In genomic region chr6:28944412-28945006, GRCh38 we compare ENCODE assay signal across 8 cellular contexts. TPM values are rescaled to one million over a fixed set of nuclear protein-coding genes. Genes with fewer than 3 reads are reported as not detected.
A peak's percentile ranks its signal among the peaks of the same experiment; 100 is the strongest.
DNase-seq lines count a peak whose midpoint lies in the region; ATAC-seq lines count a peak whose summit lies in the region.

No MANE protein-coding gene starts in this region.

- H3K27me3 Mint-ChIP-seq in activated naive CD4-positive, alpha-beta T cell treated with anti-CD3 and anti-CD28 coated beads, Interleukin-2, amount 10 ng/mL, durations not matched to agents 7 days and 5 days = peaks cover 4% of the 10 kb centered on the region

- CTCF ChIA-PET in activated naive CD4-positive, alpha-beta T cell treated with anti-CD3 and anti-CD28 coated beads, Interleukin-2, amount 10 ng/mL, durations not matched to agents 7 days and 5 days (lab: Charles Lee) = interaction anchor here (1.0 kb wide), 1 partner anchor 72 kb away, joined by 3 read pairs; no protein-coding TSS in a partner anchor

- no peak for ATAC-seq in GM18867 (IDR thresholded peaks at IDR 0.05; ENCODE audit: unreplicated experiment)

- H3K36me3 ChIP-seq in KOPT-K1 (ENCODE audit: insufficient read depth, low read length) (no peaks in the 10 kb centered on the region), SJSA1 (no peaks in the 10 kb centered on the region), thymus (ENCODE audit: control insufficient read depth, insufficient read depth) (no peaks in the 10 kb centered on the region)

- H3K27ac ChIP-seq in KOPT-K1 (ENCODE audit: low read depth, low read length, poor library complexity, severe bottlenecking) (peak overlapping the region; percentile 38), SJSA1 (peak overlapping the region; percentile 46), thymus (ENCODE audit: low read depth) (no peak overlapping the region)

- DNase-seq in COLO668 (lab: John Stamatoyannopoulos, UW; ENCODE audit: unreplicated experiment) (peak; percentile 56), SJSA1 (ENCODE audit: low read depth in 1 of 2, low spot score in 2 of 2) (peak; percentile 73 to 91), globus pallidus (ENCODE audit: low spot score) (peak; percentile 78), nucleus accumbens (lab: John Stamatoyannopoulos, UW) (peak in 45 of 56 donors; percentile 7 to 74 (median 36))
- peak; percentile 67 for DNase-seq in activated naive CD4-positive, alpha-beta T cell treated with anti-CD3 and anti-CD28 coated beads, Interleukin-2, amount 10 ng/mL, durations not matched to agents 7 days and 5 days

- peaks cover 9% of the 10 kb centered on the region for H3K4me1 ChIP-seq in SJSA1 (replicated peaks)
- H3K4me1 ChIP-seq in thymus (ENCODE audit: control insufficient read depth, insufficient read depth, low read length) = peaks cover 9% of the 10 kb centered on the region

- WGBS in thymus = 18% methylated on average over 13 of the region's 13 CpGs

- peak overlapping the region; percentile 70 for H3K4me3 Mint-ChIP-seq in activated naive CD4-positive, alpha-beta T cell treated with anti-CD3 and anti-CD28 coated beads, Interleukin-2, amount 10 ng/mL, durations not matched to agents 7 days and 5 days

- no peaks in the 10 kb centered on the region for H3K36me3 Mint-ChIP-seq in activated naive CD4-positive, alpha-beta T cell treated with anti-CD3 and anti-CD28 coated beads, Interleukin-2, amount 10 ng/mL, durations not matched to agents 7 days and 5 days

- H3K9me3 ChIP-seq in KOPT-K1 (ENCODE audit: insufficient read depth, low read length, poor library complexity, severe bottlenecking) = no peaks in the 10 kb centered on the region
- H3K9me3 ChIP-seq in SJSA1 (replicated peaks) = no peaks in the 10 kb centered on the region
- H3K9me3 ChIP-seq in thymus (ENCODE audit: control insufficient read depth) = no peaks in the 10 kb centered on the region

- no peaks in the 10 kb centered on the region for H3K9me3 Mint-ChIP-seq in activated naive CD4-positive, alpha-beta T cell treated with anti-CD3 and anti-CD28 coated beads, Interleukin-2, amount 10 ng/mL, durations not matched to agents 7 days and 5 days

- H3K27me3 ChIP-seq in SJSA1 (replicated peaks) (no peaks in the 10 kb centered on the region), thymus (ENCODE audit: control insufficient read depth, insufficient read depth) (no peaks in the 10 kb centered on the region)

- H3K27ac Mint-ChIP-seq in activated naive CD4-positive, alpha-beta T cell treated with anti-CD3 and anti-CD28 coated beads, Interleukin-2, amount 10 ng/mL, durations not matched to agents 7 days and 5 days = peak overlapping the region; percentile 87

- H3K4me3 ChIP-seq in SJSA1 (peak overlapping the region; percentile 51), thymus (ENCODE audit: low read length) (peak overlapping the region; percentile 42)

- peaks cover 49% of the 10 kb centered on the region for H3K4me1 Mint-ChIP-seq in activated naive CD4-positive, alpha-beta T cell treated with anti-CD3 and anti-CD28 coated beads, Interleukin-2, amount 10 ng/mL, durations not matched to agents 7 days and 5 days

RNA-seq across cellular contexts. Expression of gene TRIM27, which starts 20.7 kb away (rescaled TPM):
- total RNA-seq in SJSA1 (2014; rRNA removed; shearing (Covaris generic)) = 38.2 and 61.4 TPM in 2 replicates
- 67.9 TPM for polyA plus RNA-seq in thymus
